ENCODE assay signal across 8 cellular contexts in genomic region chr12:5083955-5084849, GRCh38.
DNase-seq lines count a peak whose midpoint lies in the region; ATAC-seq and TF ChIP-seq lines count a peak whose summit lies in the region.

No MANE protein-coding gene starts in this region.

- POLR2A ChIA-PET in AG04449 (lab: Yijun Ruan, JAX) (interaction anchor here (1.0 kb wide), 1 partner anchor 10 kb away, joined by 4 read pairs; no protein-coding TSS in a partner anchor), GM10248 (lab: Yijun Ruan, JAX) (no interaction called here)

- H3K4me3 ChIP-seq in AG04449 (ENCODE audit: low read depth, low read length), result no peak overlapping the region

- TF ChIP-seq CTCF in AG04449 (IDR thresholded peaks at IDR 0.05; ENCODE audit: insufficient read depth, low read length, missing control alignments), result peak; percentile 57
- TF ChIP-seq CTCF in GM10248 (IDR thresholded peaks at IDR 0.05; ENCODE audit: control extremely low read depth, extremely low read depth, low read depth, missing control alignments), result peak; percentile 75

- CTCF ChIA-PET in AG04449 (lab: Yijun Ruan, JAX), result interaction anchor here (0.5 to 8.6 kb wide), 31 partner anchors 9 to 711 kb away, joined by 3 to 116 read pairs (median 3); no protein-coding TSS in a partner anchor
- CTCF ChIA-PET in GM10248 (lab: Yijun Ruan, JAX), result interaction anchor here (0.9 to 11.3 kb wide), 22 partner anchors 9 to 235 kb away, joined by 3 to 258 read pairs (median 4); no protein-coding TSS in a partner anchor

- no peak for ATAC-seq in stimulated activated naive CD8-positive, alpha-beta T cell treated with anti-CD3 and anti-CD28 coated beads, Interleukin-15, Interleukin-2, amounts not matched to agents 100 U/mL and 50 U/mL, for 24 hours

- no peak for DNase-seq in AG04449 (ENCODE audit: low read depth, low spot score)
- DNase-seq in GM10248 (ENCODE audit: extremely low spot score), result peak; percentile 73
- peak; percentile 45 for DNase-seq in NCI-H1694 treated with DMSO at 0.1 percent for 48 hours (lab: John Stamatoyannopoulos, UW)
- DNase-seq in amniotic stem cell (lab: John Stamatoyannopoulos, UW), result peak; percentile 20
- peak; percentile 34 to 80 for DNase-seq in hippocampal formation (lab: John Stamatoyannopoulos, UW)
- peak; percentile 14 for DNase-seq in stimulated activated naive CD8-positive, alpha-beta T cell treated with anti-CD3 and anti-CD28 coated beads, Interleukin-15, Interleukin-2, amounts not matched to agents 100 U/mL and 50 U/mL, for 24 hours
- no peak for DNase-seq in activated CD8-positive, alpha-beta memory T cell treated with anti-CD3 and anti-CD28 coated beads for 24 hours
- no peak for DNase-seq in NCI-H526 treated with DMSO at 0.1 percent for 48 hours (lab: John Stamatoyannopoulos, UW)

Comparison
In these comparisons a context has a peak if more than half of its experiments do, and no peak if none do; other contexts are left out.
1. DNase-seq: peak in GM10248 (single experiment), NCI-H1694 treated with DMSO at 0.1 percent for 48 hours (single experiment), amniotic stem cell (single experiment), hippocampal formation (2 of 2) and stimulated activated naive CD8-positive, alpha-beta T cell treated with anti-CD3 and anti-CD28 coated beads, Interleukin-15, Interleukin-2, amounts not matched to agents 100 U/mL and 50 U/mL, for 24 hours (single experiment); none in AG04449 (single experiment), activated CD8-positive, alpha-beta memory T cell treated with anti-CD3 and anti-CD28 coated beads for 24 hours (single experiment) and NCI-H526 treated with DMSO at 0.1 percent for 48 hours (single experiment).